In genomic region chr5:143016777-143017374, GRCh38 we compare ENCODE assay signal across 8 cellular contexts.
DNase-seq lines count a peak whose midpoint lies in the region; ATAC-seq, FAIRE-seq and TF ChIP-seq lines count a peak whose summit lies in the region.

No MANE protein-coding gene starts in this region.

- TF ChIP-seq CTCF in H1 (IDR thresholded peaks at IDR 0.05; ENCODE audit: control extremely low read depth in 1 of 3, insufficient read depth in 1 of 3, low read depth in 1 of 3, low read length in 3 of 3): peak in 2 of 3 experiments; percentile 51 to 69; a peak in 3 of 4 replicates
- TF ChIP-seq CTCF in prostate gland (IDR thresholded peaks at IDR 0.05): peak in 3 of 4 experiments; percentile 47 to 59 (median 48)

- H3K4me1 ChIP-seq in H1 (replicated peaks in 1 of 4; ENCODE audit: control insufficient read depth in 3 of 4, insufficient read depth in 4 of 4, low read length in 3 of 4) (peaks cover 2 to 12% (median 6%) of the 10 kb centered on the region in 4 experiments; a peak in 4 of 7 replicates), prostate gland (replicated peaks) (no peaks in the 10 kb centered on the region)

- POLR2A ChIA-PET in H1 (lab: Charles Lee; ENCODE audit: partially characterized antibody): interaction anchor here (0.6 to 0.8 kb wide), 2 partner anchors 14 to 1597 kb away, joined by 3 to 5 read pairs; no protein-coding TSS in a partner anchor
- POLR2A ChIA-PET in naive thymus-derived CD8-positive, alpha-beta T cell (lab: Charles Lee): interaction anchor here (0.7 kb wide), 1 partner anchor 385 kb away, joined by 4 read pairs; no protein-coding TSS in a partner anchor

- no peak overlapping the region for H2BK15ac ChIP-seq in H1 (ENCODE audit: low read length)

- no peaks in the 10 kb centered on the region for H3K79me2 ChIP-seq in H1 (ENCODE audit: control insufficient read depth in 1 of 2, insufficient read depth in 2 of 2, low read length in 2 of 2)

- H2AK5ac ChIP-seq in H1 (ENCODE audit: low read depth, low read length): no peak overlapping the region

- no peak overlapping the region for H3K4me2 ChIP-seq in H1 (ENCODE audit: insufficient read depth in 1 of 2, low read depth in 2 of 2, low read length in 2 of 2)

- no peak overlapping the region for H3K4me3 ChIP-seq in H1 (ENCODE audit: extremely low read depth in 1 of 4, insufficient read depth in 2 of 4, low read depth in 3 of 4, low read length in 4 of 4)
- no peak overlapping the region for H3K4me3 ChIP-seq in prostate gland

- H3K36me3 ChIP-seq in H1 (ENCODE audit: control insufficient read depth in 2 of 4, insufficient read depth in 4 of 4, low read length in 3 of 4) (no peaks in the 10 kb centered on the region; a peak in 1 of 8 replicates), prostate gland (no peaks in the 10 kb centered on the region)

- FAIRE-seq in H1 (lab: Jason Lieb, UNC): peak; percentile 81

- H3K27me3 Mint-ChIP-seq in naive thymus-derived CD8-positive, alpha-beta T cell: no peaks in the 10 kb centered on the region

- H3K23me2 ChIP-seq in H1 (ENCODE audit: low read depth, low read length): no peaks in the 10 kb centered on the region

- H3K27me3 ChIP-seq in H1 (replicated peaks in 1 of 4; ENCODE audit: control insufficient read depth in 3 of 4, extremely low read depth in 1 of 4, insufficient read depth in 3 of 4, low read length in 3 of 4) (no peaks in the 10 kb centered on the region), prostate gland (replicated peaks; ENCODE audit: insufficient read depth) (no peaks in the 10 kb centered on the region)

- H3K9me3 ChIP-seq in H1 (ENCODE audit: insufficient read depth in 2 of 2, low read depth in 1 of 2, low read length in 1 of 2): 0 out of 4 replicates have a peak, but pooled peaks cover 0 to 3% of the 10 kb centered on the region in 2 experiments
- H3K9me3 ChIP-seq in prostate gland: no peaks in the 10 kb centered on the region

- WGBS in H1 (ENCODE audit: extremely low coverage in 1 of 2, insufficient coverage in 1 of 2, insufficient read length in 1 of 2, insufficient replicate concordance in 2 of 2, low coverage in 1 of 2, low lambda C conversion rate in 2 of 2, missing lambda C conversion rate in 1 of 2), 2 experiments: 69% methylated on average over 5 of the region's 5 CpGs; no CpG with 5 or more reads in 1 of the 2 experiments
- 43% methylated on average over 5 of the region's 5 CpGs for WGBS in prostate gland

- no peaks in the 10 kb centered on the region for H4K20me1 ChIP-seq in H1 (replicated peaks in 1 of 2; ENCODE audit: control insufficient read depth in 1 of 2, insufficient read depth in 2 of 2, low read length in 2 of 2)

- DNase-seq in DMS53 treated with DMSO at 0.1 percent for 48 hours (lab: John Stamatoyannopoulos, UW; ENCODE audit: unreplicated experiment) (peak; percentile 47), T-helper 1 cell (peak in 4 of 5 donors; percentile 15 to 48 (median 25)), H1 (ENCODE audit: low read depth in 1 of 2, low spot score in 2 of 2) (no peak), prostate gland (ENCODE audit: low spot score) (peak; percentile 39), HuH-7.5 (ENCODE audit: low spot score) (no peak), DMS79 treated with DMSO at 0.1 percent for 48 hours (lab: John Stamatoyannopoulos, UW) (no peak)
- DNase-seq in naive thymus-derived CD8-positive, alpha-beta T cell: no peak

- H3K79me1 ChIP-seq in H1 (ENCODE audit: low read depth, low read length): no peaks in the 10 kb centered on the region

- TF ChIP-seq RAD21 in Ishikawa (IDR thresholded peaks at IDR 0.05; ENCODE audit: low read depth) (peak; percentile 79), H1 (IDR thresholded peaks at IDR 0.05 in 1 of 2, conservative IDR thresholded peaks at IDR 0.05 in 1 of 2; ENCODE audit: low read depth in 2 of 2, low read length in 2 of 2) (peak; percentile 69 to 75)

- H4K8ac ChIP-seq in H1 (ENCODE audit: extremely low read depth, insufficient read depth, low read length): no peak overlapping the region

- intact Hi-C loops in prostate gland (cut with DNase I): loop anchor here (2.0 to 5.0 kb wide), 2 partner anchors 388 to 805 kb away; no protein-coding TSS in a partner anchor

- H3K27ac Mint-ChIP-seq in naive thymus-derived CD8-positive, alpha-beta T cell: peak overlapping the region in 1 of 10 donors; percentile 52

- no peak overlapping the region for H3K4me3 Mint-ChIP-seq in naive thymus-derived CD8-positive, alpha-beta T cell

- H3K9me3 Mint-ChIP-seq in naive thymus-derived CD8-positive, alpha-beta T cell: no peaks in the 10 kb centered on the region

- H3K4me1 Mint-ChIP-seq in naive thymus-derived CD8-positive, alpha-beta T cell: peaks cover 0 to 6% (median 2%) of the 10 kb centered on the region in 4 donors

- H3K27ac ChIP-seq in H1 (ENCODE audit: low read depth, low read length): no peak overlapping the region
- no peak overlapping the region for H3K27ac ChIP-seq in prostate gland

- no peak overlapping the region for H3K14ac ChIP-seq in H1 (ENCODE audit: insufficient read length)

- CTCF ChIA-PET in H1 (lab: Charles Lee; ENCODE audit: partially characterized antibody): interaction anchor here (0.5 to 1.6 kb wide), 13 partner anchors 14 to 806 kb away, joined by 3 to 5 read pairs (median 3); no protein-coding TSS in a partner anchor

- H2BK12ac ChIP-seq in H1 (ENCODE audit: low read depth, low read length): no peak overlapping the region

- no peak overlapping the region for H3K9ac ChIP-seq in H1 (replicated peaks in 1 of 4; ENCODE audit: extremely low read depth in 1 of 4, low read depth in 3 of 4, low read length in 3 of 4)

- TF ChIP-seq EP300 in Ishikawa (IDR thresholded peaks at IDR 0.05; ENCODE audit: borderline replicate concordance): no peak
- no peak for TF ChIP-seq EP300 in H1 (IDR thresholded peaks at IDR 0.05; ENCODE audit: borderline replicate concordance in 1 of 2, low read depth in 2 of 2, low read length in 2 of 2)

- ATAC-seq in naive thymus-derived CD8-positive, alpha-beta T cell: no peak

- H4K91ac ChIP-seq in H1 (replicated peaks; ENCODE audit: insufficient read length, low read length): no peak overlapping the region

- H3K23ac ChIP-seq in H1 (ENCODE audit: insufficient read length): no peak overlapping the region

- H2BK120ac ChIP-seq in H1 (replicated peaks; ENCODE audit: low read depth, low read length): no peak overlapping the region

- peaks cover 18 to 57% (median 55%) of the 10 kb centered on the region in 3 donors for H3K36me3 Mint-ChIP-seq in naive thymus-derived CD8-positive, alpha-beta T cell

- H2BK5ac ChIP-seq in H1 (ENCODE audit: low read depth, low read length): no peak overlapping the region

- TF ChIP-seq POLR2A in H1 (IDR thresholded peaks at IDR 0.05; ENCODE audit: control extremely low read depth in 1 of 2, low read depth in 2 of 2, low read length in 2 of 2): no peak
- no peak for TF ChIP-seq POLR2A in prostate gland (IDR thresholded peaks at IDR 0.05)

- H4K5ac ChIP-seq in H1 (ENCODE audit: insufficient read length, low read depth, low read length): no peak overlapping the region

- no peak overlapping the region for H2AFZ ChIP-seq in H1 (ENCODE audit: low read length)

- no peak overlapping the region for H3K4ac ChIP-seq in H1 (replicated peaks; ENCODE audit: insufficient read length, low read depth, low read length)

- no peak overlapping the region for H3K56ac ChIP-seq in H1 (replicated peaks; ENCODE audit: insufficient read length, low read depth, low read length)

- H2BK20ac ChIP-seq in H1 (ENCODE audit: low read length): no peak overlapping the region

- no peak overlapping the region for H3K18ac ChIP-seq in H1 (ENCODE audit: extremely low read depth, low read length)

TF ChIP-seq in H1, 55 proteins besides CTCF, POLR2A, EP300 and RAD21 (continues in another document):
- TF ChIP-seq TAF7 (optimal IDR thresholded peaks at IDR 0.05; ENCODE audit: borderline replicate concordance, low read depth, low read length) (no peak), EGR1 (IDR thresholded peaks at IDR 0.05; ENCODE audit: borderline replicate concordance, low read depth, low read length) (no peak), RBBP5 (IDR thresholded peaks at IDR 0.05; ENCODE audit: borderline replicate concordance, low read depth, low read length) (no peak), KDM4A (IDR thresholded peaks at IDR 0.05; ENCODE audit: low read depth, low read length, severe bottlenecking) (no peak), SIX5 (IDR thresholded peaks at IDR 0.05; ENCODE audit: low read depth, low read length) (no peak), MAX (IDR thresholded peaks at IDR 0.05) (no peak), GABPA (IDR thresholded peaks at IDR 0.05; ENCODE audit: borderline replicate concordance, insufficient read depth, low read length) (no peak), CEBPB (IDR thresholded peaks at IDR 0.05; ENCODE audit: low read depth, low read length) (no peak), HDAC6 (IDR thresholded peaks at IDR 0.05; ENCODE audit: low read depth, low read length) (no peak), JUN (IDR thresholded peaks at IDR 0.05; ENCODE audit: low read depth, low read length) (no peak), MAFK (IDR thresholded peaks at IDR 0.05; ENCODE audit: low read depth, low read length) (no peak), BRCA1 (IDR thresholded peaks at IDR 0.05; ENCODE audit: low read depth, low read length) (no peak), SUZ12 (IDR thresholded peaks at IDR 0.05; ENCODE audit: low read length) (no peak), YY1 (IDR thresholded peaks at IDR 0.05; ENCODE audit: low read depth, low read length) (no peak), KDM5A (IDR thresholded peaks at IDR 0.05; ENCODE audit: low read length) (no peak), HDAC2 (IDR thresholded peaks at IDR 0.05; ENCODE audit: borderline replicate concordance in 1 of 2, low read depth in 2 of 2, low read length in 2 of 2) (no peak), RNF2 (IDR thresholded peaks at IDR 0.05; ENCODE audit: borderline replicate concordance, low read depth, low read length, missing control alignments, poor library complexity, severe bottlenecking) (no peak), SP1 (IDR thresholded peaks at IDR 0.05; ENCODE audit: low read depth, low read length) (no peak)
- TF ChIP-seq, protein P1, sequence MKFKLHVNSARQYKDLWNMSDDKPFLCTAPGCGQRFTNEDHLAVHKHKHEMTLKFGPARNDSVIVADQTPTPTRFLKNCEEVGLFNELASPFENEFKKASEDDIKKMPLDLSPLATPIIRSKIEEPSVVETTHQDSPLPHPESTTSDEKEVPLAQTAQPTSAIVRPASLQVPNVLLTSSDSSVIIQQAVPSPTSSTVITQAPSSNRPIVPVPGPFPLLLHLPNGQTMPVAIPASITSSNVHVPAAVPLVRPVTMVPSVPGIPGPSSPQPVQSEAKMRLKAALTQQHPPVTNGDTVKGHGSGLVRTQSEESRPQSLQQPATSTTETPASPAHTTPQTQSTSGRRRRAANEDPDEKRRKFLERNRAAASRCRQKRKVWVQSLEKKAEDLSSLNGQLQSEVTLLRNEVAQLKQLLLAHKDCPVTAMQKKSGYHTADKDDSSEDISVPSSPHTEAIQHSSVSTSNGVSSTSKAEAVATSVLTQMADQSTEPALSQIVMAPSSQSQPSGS (IDR thresholded peaks at IDR 0.05; ENCODE audit: low read length): no peak

Comparison
In these comparisons a context has a peak if more than half of its experiments do, and no peak if none do; other contexts are left out.
1. DNase-seq: peak in DMS53 treated with DMSO at 0.1 percent for 48 hours (single experiment), T-helper 1 cell (4 of 5) and prostate gland (single experiment); none in H1 (0 of 2), HuH-7.5 (single experiment), DMS79 treated with DMSO at 0.1 percent for 48 hours (single experiment) and naive thymus-derived CD8-positive, alpha-beta T cell (0 of 10).